8 cellular contexts compared by ENCODE assay signal in genomic region chr4:158722291-158722916, GRCh38. TPM values are rescaled to one million over a fixed set of nuclear protein-coding genes. Genes with fewer than 3 reads are reported as not detected.
A peak's percentile ranks its signal among the peaks of the same experiment; 100 is the strongest.
DNase-seq lines count a peak whose midpoint lies in the region; ATAC-seq and TF ChIP-seq lines count a peak whose summit lies in the region.

No MANE protein-coding gene starts in this region.

- no peaks in the 10 kb centered on the region for H3K27me3 ChIP-seq in Caco-2 (replicated peaks; ENCODE audit: control insufficient read depth, insufficient read depth, low read length)

- no peaks in the 10 kb centered on the region for H3K27me3 Mint-ChIP-seq in Caco-2 (ENCODE audit: insufficient read depth, unreplicated experiment)
- H3K27me3 Mint-ChIP-seq in activated T-helper 17 cell treated with anti-CD3 and anti-CD28 coated beads, Interleukin-2, amount 50 U/mL, for 72 hours: peaks cover 4% of the 10 kb centered on the region

- CTCF ChIA-PET in Caco-2 (lab: Charles Lee): no interaction called here

- peaks cover 9% of the 10 kb centered on the region for H3K4me1 Mint-ChIP-seq in Caco-2 (ENCODE audit: low read depth, unreplicated experiment)
- H3K4me1 Mint-ChIP-seq in activated T-helper 17 cell treated with anti-CD3 and anti-CD28 coated beads, Interleukin-2, amount 50 U/mL, for 72 hours: peaks cover 35% of the 10 kb centered on the region

- peaks cover 55% of the 10 kb centered on the region for H3K36me3 Mint-ChIP-seq in Caco-2 (ENCODE audit: insufficient read depth, unreplicated experiment)
- H3K36me3 Mint-ChIP-seq in activated T-helper 17 cell treated with anti-CD3 and anti-CD28 coated beads, Interleukin-2, amount 50 U/mL, for 72 hours (ENCODE audit: low read depth): peaks cover 64% of the 10 kb centered on the region

- DNase-seq in Caco-2: peak; percentile 70
- DNase-seq in LoVo (ENCODE audit: low spot score): peak; percentile 41
- peak; percentile 9 for DNase-seq in glomerular endothelial cell (ENCODE audit: extremely low read depth, low read depth, low spot score)
- DNase-seq in occipital lobe (lab: John Stamatoyannopoulos, UW): peak; percentile 15
- DNase-seq in NCI-H2171 treated with DMSO at 0.1 percent for 48 hours (lab: John Stamatoyannopoulos, UW): no peak
- no peak for DNase-seq in NCI-H226

- TF ChIP-seq CTCF in Caco-2 (IDR thresholded peaks at IDR 0.05; ENCODE audit: insufficient read depth in 1 of 2, low read depth in 1 of 2, low read length in 1 of 2, severe bottlenecking in 1 of 2, unreplicated experiment in 1 of 2): no peak

- H3K36me3 ChIP-seq in Caco-2 (ENCODE audit: control insufficient read depth, insufficient read depth, low read length): no peaks in the 10 kb centered on the region

- ATAC-seq in GM21390 (IDR thresholded peaks at IDR 0.05; ENCODE audit: unreplicated experiment): peak; percentile 22
- no peak for ATAC-seq in activated T-helper 17 cell treated with anti-CD3 and anti-CD28 coated beads, Interleukin-2, amount 50 U/mL, for 72 hours (replicated peaks)

- peak overlapping the region; percentile 90 for H3K4me3 Mint-ChIP-seq in Caco-2 (ENCODE audit: unreplicated experiment)
- H3K4me3 Mint-ChIP-seq in activated T-helper 17 cell treated with anti-CD3 and anti-CD28 coated beads, Interleukin-2, amount 50 U/mL, for 72 hours: peak overlapping the region; percentile 98

- BruUV-seq in Caco-2 (replicated peaks; lab: Mats Ljungman, UMichigan): no TSS peak

- peaks cover 6% of the 10 kb centered on the region for H3K4me1 ChIP-seq in Caco-2

- H3K9me3 ChIP-seq in Caco-2: no peaks in the 10 kb centered on the region

- POLR2A ChIA-PET in Caco-2 (lab: Charles Lee): interaction anchor here (1.0 kb wide), 1 partner anchor 123 kb away, joined by 3 read pairs; no protein-coding TSS in a partner anchor

- intact Hi-C loops in Caco-2 (cut with micrococcal nuclease; ENCODE audit: unreplicated experiment): loop anchor here (1.0 to 2.0 kb wide), 6 partner anchors 46 to 724 kb away; partner anchors contain the start of genes ETFDH, FNIP2 and RAPGEF2

- H3K9me3 Mint-ChIP-seq in Caco-2 (ENCODE audit: unreplicated experiment): no peaks in the 10 kb centered on the region
- H3K9me3 Mint-ChIP-seq in activated T-helper 17 cell treated with anti-CD3 and anti-CD28 coated beads, Interleukin-2, amount 50 U/mL, for 72 hours: no peaks in the 10 kb centered on the region

- H3K4me3 ChIP-seq in Caco-2 (ENCODE audit: low read depth, low read length): peak overlapping the region; percentile 68

- peak overlapping the region; percentile 95 for H3K27ac Mint-ChIP-seq in Caco-2 (ENCODE audit: unreplicated experiment)
- peak overlapping the region; percentile 99 for H3K27ac Mint-ChIP-seq in activated T-helper 17 cell treated with anti-CD3 and anti-CD28 coated beads, Interleukin-2, amount 50 U/mL, for 72 hours

RNA-seq across cellular contexts. Expression of gene PPID, which starts 0.8 kb away (rescaled TPM):
- total RNA-seq in Caco-2 (2022) (50.9 and 57.2 TPM in 2 replicates), glomerular endothelial cell (33.2 and 35.5 TPM in 2 replicates), occipital lobe (27.1 TPM)
- total RNA-seq in activated T-helper 17 cell treated with anti-CD3 and anti-CD28 coated beads, Interleukin-2, amount 50 U/mL, for 72 hours: 100 to 1,000 TPM in 1 of 2 donors, 10 to 100 TPM in 1; 54.6 to 151 TPM

RNA-seq across cellular contexts. Expression of gene FNIP2, which starts 46.4 kb away (rescaled TPM):
- 12.4 and 15.8 TPM in 2 replicates for total RNA-seq in Caco-2 (2022)
- 10 to 100 TPM; 33.4 to 45.9 TPM for total RNA-seq in activated T-helper 17 cell treated with anti-CD3 and anti-CD28 coated beads, Interleukin-2, amount 50 U/mL, for 72 hours
- total RNA-seq in glomerular endothelial cell: 24.2 and 25.2 TPM in 2 replicates
- 66.6 TPM for total RNA-seq in occipital lobe

RNA-seq across cellular contexts. Expression of gene ETFDH, which starts 50.3 kb away (rescaled TPM):
- 5.8 and 6.4 TPM in 2 replicates for total RNA-seq in Caco-2 (2022)
- 10 to 100 TPM; 40.8 to 47.8 TPM for total RNA-seq in activated T-helper 17 cell treated with anti-CD3 and anti-CD28 coated beads, Interleukin-2, amount 50 U/mL, for 72 hours
- total RNA-seq in glomerular endothelial cell: 20.0 and 33.1 TPM in 2 replicates
- total RNA-seq in occipital lobe: 26.2 TPM

RNA-seq across cellular contexts. Expression of gene C4orf46, which starts 50.7 kb away (rescaled TPM):
- total RNA-seq in Caco-2 (2022) (16.7 and 17.4 TPM in 2 replicates), glomerular endothelial cell (11.1 and 13.8 TPM in 2 replicates), occipital lobe (29.9 TPM)
- 10 to 100 TPM; 19.6 to 22.2 TPM for total RNA-seq in activated T-helper 17 cell treated with anti-CD3 and anti-CD28 coated beads, Interleukin-2, amount 50 U/mL, for 72 hours

Comparison
In these comparisons a context has a peak if more than half of its experiments do, and no peak if none do; other contexts are left out.
1. DNase-seq: peak in Caco-2 (2 of 2), LoVo (single experiment), glomerular endothelial cell (single experiment) and occipital lobe (single experiment); none in NCI-H2171 treated with DMSO at 0.1 percent for 48 hours (single experiment) and NCI-H226 (single experiment).